22 cellular contexts compared by ENCODE assay signal in genomic region chr13:37168151-37168550, GRCh38.
"Had no signal": no experiment of that assay in that cellular context is flagged by ENCODE, and none has a peak within 500 bp of the region (broad histone marks: within the 10 kb centered on the region; RNA-seq: fewer than 3 reads in every experiment).

No MANE protein-coding gene starts in this region.

- H3K27ac ChIP-seq: left lung, lower lobe of right lung, ovary, right atrium auricular region, right lobe of liver, stomach, testis, thyroid gland, upper lobe of right lung had no signal

- H3K4me1 ChIP-seq: left lung, lower lobe of right lung, right atrium auricular region, right lobe of liver, stomach, testis, thyroid gland, upper lobe of right lung had no signal

- H3K36me3 ChIP-seq: left lung, lower lobe of right lung, ovary, right atrium auricular region, right lobe of liver, stomach, thyroid gland, upper lobe of right lung had no signal

- H3K4me3 ChIP-seq: left lung, lower lobe of right lung, ovary, right atrium auricular region, right lobe of liver, skin epidermis, stomach, testis, thyroid gland, upper lobe of right lung had no signal

- H3K9me3 ChIP-seq: left lung, lower lobe of right lung, ovary, right atrium auricular region, right lobe of liver, stomach, testis, thyroid gland, upper lobe of right lung had no signal

- H3K27me3 ChIP-seq: left lung, ovary, right atrium auricular region, right lobe of liver, stomach, testis, thyroid gland, upper lobe of right lung had no signal

- DNase-seq: hypothalamus; immature natural killer cell; kidney; left colon; left lung; lower lobe of right lung; mesendoderm; naive B cell; ovary; right lobe of liver; stimulated activated CD4-positive, alpha-beta T cell treated with anti-CD3 and anti-CD28 coated beads, Interleukin-12 subunit alpha, Interleukin-12 subunit beta, amount 100 ng/mL, for 4 hours; stimulated activated CD4-positive, alpha-beta T cell treated with anti-CD3 and anti-CD28 coated beads, Interleukin-15, amount 100 ng/mL, for 24 hours; stimulated activated CD4-positive, alpha-beta T cell treated with anti-CD3 and anti-CD28 coated beads, Interleukin-2, amount 100 ng/mL, for 24 hours; stimulated activated CD4-positive, alpha-beta T cell treated with anti-CD3 and anti-CD28 coated beads, Interleukin-4, amount 100 ng/mL, for 1 hour; stimulated activated naive B cell treated with anti-CD40 and anti-IgM and Interleukin-4, amounts not matched to agents 10 μg/mL and 1 μg/mL and 100 μg/mL, for 72 hours; stimulated activated naive CD8-positive, alpha-beta T cell treated with anti-CD3 and anti-CD28 coated beads, Interleukin-15, Interleukin-2, amounts not matched to agents 100 U/mL and 50 U/mL, for 24 hours; stomach; testis; thyroid gland; upper lobe of right lung had no signal
